In genomic region chr1:193120604-193121166, GRCh38 we compare ENCODE assay signal across 1 cellular context.
TF ChIP-seq lines count a peak whose summit lies in the region.

No MANE protein-coding gene starts in this region.

TF ChIP-seq in HepG2, 621 proteins besides CTCF, POLR2A, EP300 and RAD21:
- no peak for TF ChIP-seq HNF4A (CRISPR knock-in tag; IDR thresholded peaks at IDR 0.05)
- TF ChIP-seq ZNF776 (CRISPR knock-in tag; IDR thresholded peaks at IDR 0.05), result no peak
- TF ChIP-seq ZNF703 (CRISPR knock-in tag; IDR thresholded peaks at IDR 0.05; ENCODE audit: borderline replicate concordance), result no peak
- no peak for TF ChIP-seq POGK (CRISPR knock-in tag; conservative IDR thresholded peaks at IDR 0.05)
- TF ChIP-seq ZNF674 (CRISPR knock-in tag; IDR thresholded peaks at IDR 0.05; ENCODE audit: low read depth), result no peak
- no peak for TF ChIP-seq ZNF704 (CRISPR knock-in tag; IDR thresholded peaks at IDR 0.05; ENCODE audit: borderline replicate concordance)
- TF ChIP-seq ZBTB39 (CRISPR knock-in tag; IDR thresholded peaks at IDR 0.05), result no peak
- no peak for TF ChIP-seq PHF5A (CRISPR knock-in tag; IDR thresholded peaks at IDR 0.05; ENCODE audit: low read depth, unreplicated experiment)
- TF ChIP-seq ZNF207 (IDR thresholded peaks at IDR 0.05; ENCODE audit: borderline replicate concordance), result no peak
- TF ChIP-seq ZNF737 (CRISPR knock-in tag; IDR thresholded peaks at IDR 0.05; ENCODE audit: borderline replicate concordance), result no peak
- no peak for TF ChIP-seq FOXC1 (CRISPR knock-in tag; IDR thresholded peaks at IDR 0.05; ENCODE audit: borderline replicate concordance)
